1 cellular context compared by ENCODE assay signal in the genomic region with DNA sequence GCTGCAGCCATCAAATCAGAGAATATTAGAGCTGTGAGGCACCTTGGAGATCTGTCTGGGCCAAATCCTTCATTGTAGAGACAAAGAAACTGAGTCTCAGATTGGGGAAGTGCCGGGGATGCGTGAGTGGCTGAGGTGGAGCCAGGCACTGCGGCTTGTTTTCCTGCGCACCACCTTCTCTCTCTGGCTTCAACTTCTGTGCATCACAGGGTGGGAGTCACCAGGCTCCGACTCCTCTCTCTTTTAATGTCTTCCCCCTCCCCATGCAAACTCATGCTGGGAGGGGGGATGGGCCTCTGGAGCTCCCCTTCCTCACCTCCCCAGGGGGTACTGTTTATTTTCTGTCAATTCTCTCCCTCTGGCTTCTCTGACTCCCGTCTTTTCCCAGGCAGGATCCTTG.
TF ChIP-seq lines count a peak whose summit lies in the region.

No MANE protein-coding gene starts in this region.

TF ChIP-seq in GM23338, 12 proteins besides CTCF, POLR2A, EP300 and RAD21:
- no peak for TF ChIP-seq REST (IDR thresholded peaks at IDR 0.05; ENCODE audit: unreplicated experiment)
